ENCODE assay signal across 8 cellular contexts in genomic region chr3:172129868-172130751, GRCh38.
A peak's percentile ranks its signal among the peaks of the same experiment; 100 is the strongest.
DNase-seq lines count a peak whose midpoint lies in the region; TF ChIP-seq lines count a peak whose summit lies in the region.

No MANE protein-coding gene starts in this region.

- peaks cover 4 to 19% (median 5%) of the 10 kb centered on the region in 3 donors for H3K27me3 Mint-ChIP-seq in immature natural killer cell (ENCODE audit: low read depth in 3 of 3)

- H3K9me3 Mint-ChIP-seq in immature natural killer cell: no peaks in the 10 kb centered on the region

- peak overlapping the region; percentile 75 to 83 (median 76) for H3K4me3 Mint-ChIP-seq in immature natural killer cell

- in situ Hi-C loops in astrocyte of the cerebellum (cut with HindIII; ENCODE audit: low sequenced_read_pairs): no loop called here

- peaks cover 0 to 13% (median 9%) of the 10 kb centered on the region in 3 donors for H3K36me3 Mint-ChIP-seq in immature natural killer cell

- TF ChIP-seq CTCF in astrocyte of the cerebellum (IDR thresholded peaks at IDR 0.05; ENCODE audit: low read depth, low read length, missing control alignments): no peak

- peaks cover 93 to 98% of the 10 kb centered on the region in 2 donors for H3K4me1 Mint-ChIP-seq in immature natural killer cell

- peak overlapping the region; percentile 93 to 100 (median 96) for H3K27ac Mint-ChIP-seq in immature natural killer cell

- DNase-seq in NCI-H510A treated with DMSO at 0.1 percent for 48 hours (lab: John Stamatoyannopoulos, UW) (peak; percentile 54), NCI-H510A (lab: John Stamatoyannopoulos, UW) (no peak), SW480 (ENCODE audit: low spot score) (peak; percentile 88), astrocyte of the cerebellum (ENCODE audit: low read depth) (peak; percentile 98), immature natural killer cell (peak; percentile 68 to 76 (median 70)), COR-L47 (lab: John Stamatoyannopoulos, UW) (no peak), NCI-H1048 (lab: John Stamatoyannopoulos, UW) (no peak)
- peak; percentile 37 for DNase-seq in stimulated activated CD4-positive, alpha-beta T cell treated with anti-CD3 and anti-CD28 coated beads, Interleukin-4, amount 100 ng/mL, for 1 hour

- H3K4me3 ChIP-seq in astrocyte of the cerebellum (ENCODE audit: low read depth, low read length): no peak overlapping the region

Comparison
In these comparisons a context has a peak if more than half of its experiments do, and no peak if none do; other contexts are left out.
1. DNase-seq: peak in NCI-H510A treated with DMSO at 0.1 percent for 48 hours (single experiment), SW480 (single experiment), astrocyte of the cerebellum (single experiment), immature natural killer cell (3 of 3) and stimulated activated CD4-positive, alpha-beta T cell treated with anti-CD3 and anti-CD28 coated beads, Interleukin-4, amount 100 ng/mL, for 1 hour (single experiment); none in NCI-H510A (single experiment), COR-L47 (single experiment) and NCI-H1048 (single experiment).